16 cellular contexts compared by ENCODE assay signal in the genomic region with DNA sequence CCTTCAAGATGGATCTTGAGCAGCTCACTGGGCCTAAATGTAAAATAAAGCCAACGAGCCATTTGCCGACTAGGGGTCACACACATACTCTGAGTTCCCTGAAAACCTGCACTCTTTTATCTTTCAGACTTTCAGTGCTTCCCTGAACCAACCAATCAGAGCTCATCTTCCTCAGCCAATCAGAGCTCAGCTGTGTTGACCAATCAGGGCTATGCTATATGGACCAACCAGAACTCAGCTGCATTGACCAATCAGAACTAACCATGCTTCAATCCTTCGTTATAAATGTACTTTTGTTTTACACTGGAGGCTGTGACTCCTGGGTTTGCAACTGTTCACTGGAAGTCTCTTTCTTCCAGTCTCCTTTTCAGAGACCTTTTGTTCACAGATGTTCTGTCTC. TPM values are rescaled to one million over a fixed set of nuclear protein-coding genes. Genes with fewer than 3 reads are reported as not detected.
DNase-seq lines count a peak whose midpoint lies in the region.
"Had no signal": no experiment of that assay in that cellular context is flagged by ENCODE, and none has a peak within 500 bp of the region (broad histone marks: within the 10 kb centered on the region; RNA-seq: fewer than 3 reads in every experiment).

No MANE protein-coding gene starts in this region.

- peaks cover 18% of the 10 kb centered on the region for H3K27me3 ChIP-seq in adipocyte (replicated peaks; ENCODE audit: control insufficient read depth, insufficient read depth, low read length)
- H3K27me3 ChIP-seq: hepatocyte, tibial artery had no signal

- H3K9me3 ChIP-seq in adipocyte (ENCODE audit: control insufficient read depth, low read length): no peaks in the 10 kb centered on the region
- H3K9me3 ChIP-seq: spleen, tibial artery had no signal

- no peaks in the 10 kb centered on the region for H3K36me3 ChIP-seq in adipocyte (ENCODE audit: control insufficient read depth, insufficient read depth, low read length, severe bottlenecking)
- H3K36me3 ChIP-seq: tibial artery, WERI-Rb-1 had no signal

- peak; percentile 16 for DNase-seq in EH (ENCODE audit: low read depth)
- peak; percentile 27 for DNase-seq in M059J (ENCODE audit: low read depth)
- DNase-seq in adipocyte (ENCODE audit: low read depth): peak; percentile 15
- DNase-seq in lung microvascular endothelial cell (ENCODE audit: low read depth in 2 of 2): peak; percentile 28 to 34
- no peak for DNase-seq in medulla oblongata (ENCODE audit: extremely low spot score)
- no peak for DNase-seq in stimulated activated CD4-positive, alpha-beta T cell treated with anti-CD3 and anti-CD28 coated beads, Interleukin-1b, Interleukin-23, amount 100 ng/mL, for 48 hours
- DNase-seq in activated CD4-positive, alpha-beta T cell treated with anti-CD3 and anti-CD28 coated beads for 4 hours: no peak
- DNase-seq: activated T-cell treated with anti-CD3 and anti-CD28 coated beads, Interleukin-2, amount 50 U/mL, for 48 hours; DMS79; HFFc6; KG1; NCI-H345; spleen; tibial artery; WERI-Rb-1 had no signal

- H3K4me3 ChIP-seq in adipocyte (ENCODE audit: low read length): no peak overlapping the region
- H3K4me3 ChIP-seq: hepatocyte, spleen, tibial artery had no signal

- H3K9ac ChIP-seq in adipocyte (ENCODE audit: low read length): no peak overlapping the region

- peaks cover 5% of the 10 kb centered on the region for H3K4me1 ChIP-seq in adipocyte (ENCODE audit: control insufficient read depth, insufficient read depth, low read length)

RNA-seq across cellular contexts. Expression of gene SLC25A53, which starts 19.3 kb away (rescaled TPM):
- 4.9 and 11.0 TPM in 2 replicates for total RNA-seq in M059J (2014; rRNA removed; shearing (Covaris generic))
- 7.0 and 11.9 TPM in 2 replicates for total RNA-seq in lung microvascular endothelial cell

RNA-seq across cellular contexts. Expression of gene ZCCHC18, which starts 25.2 kb away (rescaled TPM):
- total RNA-seq in M059J (2014; rRNA removed; shearing (Covaris generic)): 1.7 TPM in 1 of 2 replicates, not detected in the other
- 0.87 and 1.4 TPM in 2 replicates for total RNA-seq in lung microvascular endothelial cell

RNA-seq across cellular contexts. Expression of gene FAM199X, which starts 28.8 kb away (rescaled TPM):
- 24.1 and 35.2 TPM in 2 replicates for total RNA-seq in M059J (2014; rRNA removed; shearing (Covaris generic))
- 19.6 and 22.4 TPM in 2 replicates for total RNA-seq in lung microvascular endothelial cell

Comparison
In these comparisons a context has a peak if more than half of its experiments do, and no peak if none do; other contexts are left out.
1. DNase-seq: peak in EH (single experiment), M059J (single experiment), adipocyte (single experiment) and lung microvascular endothelial cell (2 of 2); none in medulla oblongata (single experiment), stimulated activated CD4-positive, alpha-beta T cell treated with anti-CD3 and anti-CD28 coated beads, Interleukin-1b, Interleukin-23, amount 100 ng/mL, for 48 hours (single experiment) and activated CD4-positive, alpha-beta T cell treated with anti-CD3 and anti-CD28 coated beads for 4 hours (0 of 2).